Comparison of ENCODE assay signal across 9 cellular contexts in genomic region chr2:11073251-11073650, GRCh38.
A peak's percentile ranks its signal among the peaks of the same experiment; 100 is the strongest.
DNase-seq lines count a peak whose midpoint lies in the region; ATAC-seq and TF ChIP-seq lines count a peak whose summit lies in the region.
"Had no signal": no experiment of that assay in that cellular context is flagged by ENCODE, and none has a peak within 500 bp of the region (broad histone marks: within the 10 kb centered on the region; RNA-seq: fewer than 3 reads in every experiment).

No MANE protein-coding gene starts in this region.

- no peaks in the 10 kb centered on the region for H3K9me2 ChIP-seq in Loucy (replicated peaks; ENCODE audit: low read depth, low read length)

- H3K4me1 Mint-ChIP-seq in immature natural killer cell = no peaks in the 10 kb centered on the region

- no peaks in the 10 kb centered on the region for H3K79me2 ChIP-seq in Loucy (ENCODE audit: insufficient read depth, low read length)

- no peak overlapping the region for H3K27ac Mint-ChIP-seq in immature natural killer cell

- no peaks in the 10 kb centered on the region for H4K20me1 ChIP-seq in Loucy (ENCODE audit: insufficient read depth, low read length, poor library complexity, severe bottlenecking)

- no peak overlapping the region for H3K4me3 ChIP-seq in Loucy (ENCODE audit: low read length, poor library complexity, severe bottlenecking)
- H3K4me3 ChIP-seq in left lung = no peak overlapping the region
- H3K4me3 ChIP-seq: psoas muscle had no signal

- ATAC-seq in left lung = peak; percentile 60
- no peak for ATAC-seq in GM21381 (IDR thresholded peaks at IDR 0.05; ENCODE audit: unreplicated experiment)
- ATAC-seq in HG03520 (IDR thresholded peaks at IDR 0.05; ENCODE audit: unreplicated experiment) = no peak

- DNase-seq in DMS 273 (lab: John Stamatoyannopoulos, UW; ENCODE audit: unreplicated experiment) (peak; percentile 72), DMS 273 treated with DMSO at 0.1 percent for 48 hours (lab: John Stamatoyannopoulos, UW) (no peak), left lung (no peak), immature natural killer cell (no peak)
- peak; percentile 59 for DNase-seq in activated CD8-positive, alpha-beta memory T cell treated with anti-CD3 and anti-CD28 coated beads, Interleukin-2, amount 50 U/mL, for 48 hours
- DNase-seq: psoas muscle had no signal

- H3K9ac ChIP-seq in Loucy (ENCODE audit: low read depth, low read length, poor library complexity, severe bottlenecking) = no peak overlapping the region

- H3K36me3 ChIP-seq in Loucy (ENCODE audit: insufficient read depth, low read length) (no peaks in the 10 kb centered on the region), left lung (no peaks in the 10 kb centered on the region)

- H3K4me1 ChIP-seq in Loucy (ENCODE audit: insufficient read depth, low read length, poor library complexity, severe bottlenecking) (peaks cover 15% of the 10 kb centered on the region), left lung (no peaks in the 10 kb centered on the region)
- H3K4me1 ChIP-seq: psoas muscle had no signal

- no peaks in the 10 kb centered on the region for H3K27me3 ChIP-seq in Loucy (ENCODE audit: insufficient read depth, low read length, poor library complexity, severe bottlenecking)
- H3K27me3 ChIP-seq in left lung = no peaks in the 10 kb centered on the region

- no peak overlapping the region for H3K4me3 Mint-ChIP-seq in immature natural killer cell

- no peak overlapping the region for H3K27ac ChIP-seq in left lung
- H3K27ac ChIP-seq: psoas muscle had no signal

- H3K36me3 Mint-ChIP-seq in immature natural killer cell = no peaks in the 10 kb centered on the region

- H3K27me3 Mint-ChIP-seq in immature natural killer cell (ENCODE audit: low read depth in 3 of 3) = peaks cover 1 to 14% (median 2%) of the 10 kb centered on the region in 3 donors

- peak overlapping the region; percentile 66 for H2AFZ ChIP-seq in Loucy (ENCODE audit: low read length)

- H3K9me3 ChIP-seq in Loucy (ENCODE audit: insufficient read depth, low read depth, low read length) = no peaks in the 10 kb centered on the region
- H3K9me3 ChIP-seq in left lung = no peaks in the 10 kb centered on the region
- H3K9me3 ChIP-seq: psoas muscle had no signal

- peaks cover 0 to 1% (median 0%) of the 10 kb centered on the region in 6 donors for H3K9me3 Mint-ChIP-seq in immature natural killer cell

- intact Hi-C loops in left lung (cut with DNase I) = no loop called here

- peak; percentile 73 for TF ChIP-seq CTCF in Loucy (conservative IDR thresholded peaks at IDR 0.05; ENCODE audit: low read length)
- TF ChIP-seq CTCF in left lung (IDR thresholded peaks at IDR 0.05) = peak in 1 of 2 donors; percentile 12

- H3F3A ChIP-seq in Loucy (ENCODE audit: low read depth) = no peaks in the 10 kb centered on the region

- H3K4me2 ChIP-seq in Loucy (ENCODE audit: low read depth, low read length, poor library complexity, severe bottlenecking) = no peak overlapping the region

Comparison
In these comparisons a context has a peak if more than half of its experiments do, and no peak if none do; other contexts are left out.
1. DNase-seq: peak in DMS 273 (single experiment) and activated CD8-positive, alpha-beta memory T cell treated with anti-CD3 and anti-CD28 coated beads, Interleukin-2, amount 50 U/mL, for 48 hours (single experiment); none in DMS 273 treated with DMSO at 0.1 percent for 48 hours (single experiment), left lung (0 of 2) and immature natural killer cell (0 of 3).